In the genomic region with DNA sequence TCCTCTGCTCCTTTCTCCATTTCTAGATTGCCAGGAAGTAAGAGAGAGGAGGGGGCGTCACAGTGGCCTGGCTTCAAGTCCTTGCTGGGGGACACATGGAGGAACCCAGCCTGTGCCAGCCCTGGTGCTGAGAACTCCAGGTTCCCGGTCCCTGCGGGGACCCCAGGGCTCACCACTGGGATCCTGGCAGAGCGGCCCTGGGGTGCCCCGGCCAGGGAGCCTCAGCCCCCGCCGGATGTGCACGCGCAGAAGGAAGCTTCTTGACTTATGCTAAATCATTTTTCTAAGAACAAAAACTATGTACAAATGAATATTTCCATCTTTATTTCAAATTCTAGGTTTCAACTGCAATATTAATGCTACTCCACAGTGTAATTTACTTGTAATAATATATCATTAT, we compare ENCODE assay signal across 22 cellular contexts.
DNase-seq lines count a peak whose midpoint lies in the region; ATAC-seq and TF ChIP-seq lines count a peak whose summit lies in the region.
"Had no signal": no experiment of that assay in that cellular context is flagged by ENCODE, and none has a peak within 500 bp of the region (broad histone marks: within the 10 kb centered on the region; RNA-seq: fewer than 3 reads in every experiment).

No MANE protein-coding gene starts in this region.

- no peak overlapping the region for H4K5ac ChIP-seq in mesendoderm (ENCODE audit: low read length)

- no peaks in the 10 kb centered on the region for H3K36me3 Mint-ChIP-seq in neural progenitor cell
- H3K36me3 Mint-ChIP-seq in activated naive CD4-positive, alpha-beta T cell treated with anti-CD3 and anti-CD28 coated beads for 36 hours (ENCODE audit: low read depth) = no peaks in the 10 kb centered on the region
- H3K36me3 Mint-ChIP-seq: CD14-positive monocyte had no signal

- peak overlapping the region; percentile 53 to 78 (median 60); a peak in 21 of 22 replicates for H3K4me2 ChIP-seq in BLaER1 treated with 17β-estradiol and CSF1 and Interleukin-3, amounts not matched to agents 10 nM and 100 nM
- H3K4me2 ChIP-seq in mesendoderm (ENCODE audit: low read length) (no peak overlapping the region), neural progenitor cell (no peak overlapping the region)
- H3K4me2 ChIP-seq: A549, GM23338 had no signal

- H3K4me1 ChIP-seq in BLaER1 treated with 17β-estradiol and CSF1 and Interleukin-3, amounts not matched to agents 10 nM and 100 nM = peaks cover 15 to 34% (median 22%) of the 10 kb centered on the region in 10 experiments
- H3K4me1 ChIP-seq in mesendoderm (ENCODE audit: control insufficient read depth, low read depth, low read length) = peaks cover 15% of the 10 kb centered on the region
- peaks cover 25% of the 10 kb centered on the region for H3K4me1 ChIP-seq in neural progenitor cell

- H3K36me3 ChIP-seq in BLaER1 treated with 17β-estradiol and CSF1 and Interleukin-3, amounts not matched to agents 10 nM and 100 nM = no peaks in the 10 kb centered on the region
- no peaks in the 10 kb centered on the region for H3K36me3 ChIP-seq in mesendoderm (ENCODE audit: control insufficient read depth, insufficient read depth, low read length)
- no peaks in the 10 kb centered on the region for H3K36me3 ChIP-seq in neural progenitor cell

- no peak overlapping the region for H2BK5ac ChIP-seq in mesendoderm (ENCODE audit: low read length)

- DNase-seq in mesendoderm (no peak), neural progenitor cell (ENCODE audit: low spot score) (peak; percentile 39), NCI-H1417 treated with DMSO at 0.1 percent for 48 hours (lab: John Stamatoyannopoulos, UW) (no peak)
- no peak for DNase-seq in activated naive CD4-positive, alpha-beta T cell treated with anti-CD3 and anti-CD28 coated beads for 36 hours
- DNase-seq in activated T-cell treated with anti-CD3 and anti-CD28 coated beads, Interleukin-2, amount 50 U/mL, for 48 hours = no peak
- DNase-seq: 8988T; ACHN; AML-193; CD4-positive, alpha-beta T cell; CD8-positive, alpha-beta memory T cell; DMS 273 treated with DMSO at 0.1 percent for 48 hours; DMS79; EL; GDM1; H9 had no signal

- no peak overlapping the region for H2BK120ac ChIP-seq in mesendoderm (ENCODE audit: low read depth, low read length)

- no peak overlapping the region for H3K27ac Mint-ChIP-seq in neural progenitor cell
- no peak overlapping the region for H3K27ac Mint-ChIP-seq in activated naive CD4-positive, alpha-beta T cell treated with anti-CD3 and anti-CD28 coated beads for 36 hours
- H3K27ac Mint-ChIP-seq: CD4-positive, alpha-beta T cell; CD8-positive, alpha-beta memory T cell; GM23338; H9 had no signal

- H2BK15ac ChIP-seq in mesendoderm (replicated peaks; ENCODE audit: low read depth) = no peak overlapping the region

- H3K4me3 ChIP-seq in BLaER1 treated with 17β-estradiol and CSF1 and Interleukin-3, amounts not matched to agents 10 nM and 100 nM = no peak overlapping the region
- H3K4me3 ChIP-seq in mesendoderm (ENCODE audit: low read length) = no peak overlapping the region
- H3K4me3 ChIP-seq in neural progenitor cell = no peak overlapping the region
- H3K4me3 ChIP-seq: A549, GM12878, GM23338 had no signal

- H3K9ac ChIP-seq in BLaER1 treated with 17β-estradiol and CSF1 and Interleukin-3, amounts not matched to agents 10 nM and 100 nM = no peak overlapping the region
- H3K9ac ChIP-seq in mesendoderm (ENCODE audit: low read length) = no peak overlapping the region
- no peak overlapping the region for H3K9ac ChIP-seq in neural progenitor cell

- H3K56ac ChIP-seq in mesendoderm (ENCODE audit: low read length) = no peak overlapping the region

- no peak overlapping the region for H4K8ac ChIP-seq in mesendoderm (ENCODE audit: low read depth, low read length)

- TF ChIP-seq CTCF in neural progenitor cell (IDR thresholded peaks at IDR 0.05) = no peak

- intact Hi-C loops in activated naive CD4-positive, alpha-beta T cell treated with anti-CD3 and anti-CD28 coated beads for 36 hours (cut with micrococcal nuclease) = loop anchor here (10.0 kb wide), 2 partner anchors 293 to 643 kb away; no protein-coding TSS in a partner anchor

- no peaks in the 10 kb centered on the region for H3K27me3 ChIP-seq in BLaER1 treated with 17β-estradiol and CSF1 and Interleukin-3, amounts not matched to agents 10 nM and 100 nM
- H3K27me3 ChIP-seq in mesendoderm (ENCODE audit: insufficient read depth, low read length, poor library complexity) = no peaks in the 10 kb centered on the region
- no peaks in the 10 kb centered on the region for H3K27me3 ChIP-seq in neural progenitor cell

- H3K9me3 ChIP-seq in BLaER1 treated with 17β-estradiol and CSF1 and Interleukin-3, amounts not matched to agents 10 nM and 100 nM (replicated peaks in 1 of 11) = peaks cover 0 to 25% (median 12%) of the 10 kb centered on the region in 11 experiments; a peak in 16 of 22 replicates
- H3K9me3 ChIP-seq in neural progenitor cell (ENCODE audit: low read depth) = no peaks in the 10 kb centered on the region
- H3K9me3 ChIP-seq: A549 had no signal

- CTCF ChIA-PET in activated naive CD4-positive, alpha-beta T cell treated with anti-CD3 and anti-CD28 coated beads for 36 hours (lab: Charles Lee) = no interaction called here

- H3K4ac ChIP-seq in mesendoderm (ENCODE audit: low read depth, low read length) = no peak overlapping the region

- no peak for ATAC-seq in GM21447 (IDR thresholded peaks at IDR 0.05; ENCODE audit: unreplicated experiment)
- ATAC-seq: A549, HCT116 had no signal

- no peaks in the 10 kb centered on the region for H3K79me1 ChIP-seq in mesendoderm (ENCODE audit: low read length)

- H3K18ac ChIP-seq in mesendoderm (ENCODE audit: low read length) = peak overlapping the region; percentile 91

- H3F3A ChIP-seq in neural progenitor cell (ENCODE audit: low read depth) = peaks cover 26% of the 10 kb centered on the region

- no CpG with 5 or more reads among the region's 9 CpGs for WGBS in mesendoderm (ENCODE audit: extremely low coverage, insufficient coverage, low lambda C conversion rate)

- no peaks in the 10 kb centered on the region for H4K20me1 ChIP-seq in BLaER1 treated with 17β-estradiol and CSF1 and Interleukin-3, amounts not matched to agents 10 nM and 100 nM
- H4K20me1 ChIP-seq in neural progenitor cell (ENCODE audit: low read depth) = no peaks in the 10 kb centered on the region

- H3K4me1 Mint-ChIP-seq in neural progenitor cell = peaks cover 30% of the 10 kb centered on the region
- no peaks in the 10 kb centered on the region for H3K4me1 Mint-ChIP-seq in activated naive CD4-positive, alpha-beta T cell treated with anti-CD3 and anti-CD28 coated beads for 36 hours (ENCODE audit: low read depth)
- H3K4me1 Mint-ChIP-seq: CD8-positive, alpha-beta memory T cell had no signal

- no peak overlapping the region for H2AFZ ChIP-seq in neural progenitor cell (replicated peaks)

- no peaks in the 10 kb centered on the region for H3K79me2 ChIP-seq in mesendoderm (ENCODE audit: control insufficient read depth, insufficient read depth, low read length)
- no peaks in the 10 kb centered on the region for H3K79me2 ChIP-seq in neural progenitor cell (ENCODE audit: low read depth)

- H2AK5ac ChIP-seq in mesendoderm (ENCODE audit: low read length) = no peak overlapping the region

- peak overlapping the region in 7 of 11 experiments; percentile 1 to 55 (median 21); a peak in 6 of 22 replicates for H3K27ac ChIP-seq in BLaER1 treated with 17β-estradiol and CSF1 and Interleukin-3, amounts not matched to agents 10 nM and 100 nM
- H3K27ac ChIP-seq in mesendoderm (ENCODE audit: low read depth, low read length) (no peak overlapping the region), neural progenitor cell (no peak overlapping the region)

- peaks cover 9% of the 10 kb centered on the region for H3K9me3 Mint-ChIP-seq in neural progenitor cell
- no peaks in the 10 kb centered on the region for H3K9me3 Mint-ChIP-seq in activated naive CD4-positive, alpha-beta T cell treated with anti-CD3 and anti-CD28 coated beads for 36 hours
- H3K9me3 Mint-ChIP-seq: CD4-positive, alpha-beta T cell had no signal

- peaks cover 8% of the 10 kb centered on the region for H3K27me3 Mint-ChIP-seq in neural progenitor cell (ENCODE audit: insufficient read depth, low read depth)
- no peaks in the 10 kb centered on the region for H3K27me3 Mint-ChIP-seq in activated naive CD4-positive, alpha-beta T cell treated with anti-CD3 and anti-CD28 coated beads for 36 hours (ENCODE audit: low read depth)

- no peak overlapping the region for H3K23ac ChIP-seq in mesendoderm (ENCODE audit: low read length)

- no peak overlapping the region for H3K4me3 Mint-ChIP-seq in neural progenitor cell
- H3K4me3 Mint-ChIP-seq in activated naive CD4-positive, alpha-beta T cell treated with anti-CD3 and anti-CD28 coated beads for 36 hours = no peak overlapping the region
- H3K4me3 Mint-ChIP-seq: CD14-positive monocyte; CD4-positive, alpha-beta T cell; CD8-positive, alpha-beta memory T cell; GM23338; H9 had no signal

Comparison
In these comparisons a context has a peak if more than half of its experiments do, and no peak if none do; other contexts are left out.
1. H3K27ac ChIP-seq: peak in BLaER1 treated with 17β-estradiol and CSF1 and Interleukin-3, amounts not matched to agents 10 nM and 100 nM (7 of 11); none in mesendoderm (single experiment) and neural progenitor cell (single experiment).
2. H3K4me2 ChIP-seq: peak in BLaER1 treated with 17β-estradiol and CSF1 and Interleukin-3, amounts not matched to agents 10 nM and 100 nM (11 of 11); none in mesendoderm (single experiment) and neural progenitor cell (single experiment).